19 cellular contexts compared by ENCODE assay signal in genomic region chr6:89054200-89054599, GRCh38. TPM values are rescaled to one million over a fixed set of nuclear protein-coding genes. Genes with fewer than 3 reads are reported as not detected.
DNase-seq lines count a peak whose midpoint lies in the region; ATAC-seq, FAIRE-seq and TF ChIP-seq lines count a peak whose summit lies in the region.
"Had no signal": no experiment of that assay in that cellular context is flagged by ENCODE, and none has a peak within 500 bp of the region (broad histone marks: within the 10 kb centered on the region; RNA-seq: fewer than 3 reads in every experiment).

No MANE protein-coding gene starts in this region.

- TF ChIP-seq CTCF in HepG2 (CRISPR knock-in tag; IDR thresholded peaks at IDR 0.05), result no peak
- no peak for TF ChIP-seq CTCF in right lobe of liver (IDR thresholded peaks at IDR 0.05)
- no peak for TF ChIP-seq CTCF in IMR-90 (conservative IDR thresholded peaks at IDR 0.05; ENCODE audit: low read depth, low read length)
- TF ChIP-seq CTCF in K562 (IDR thresholded peaks at IDR 0.05 in 2 of 3, conservative IDR thresholded peaks at IDR 0.05 in 1 of 3; ENCODE audit: insufficient read depth in 2 of 3, low read depth in 1 of 3, low read length in 3 of 3), result no peak
- TF ChIP-seq CTCF in tibial nerve (IDR thresholded peaks at IDR 0.05), result no peak

- no peak overlapping the region for H4K8ac ChIP-seq in IMR-90 (ENCODE audit: low read depth in 2 of 2, low read length in 2 of 2)

- no peak overlapping the region for H2BK5ac ChIP-seq in IMR-90 (ENCODE audit: low read depth, low read length, poor library complexity, severe bottlenecking)

- no peak overlapping the region for H2BK120ac ChIP-seq in IMR-90 (ENCODE audit: low read depth, low read length)

- H3K4me3 ChIP-seq in HepG2 (replicated peaks in 1 of 3; ENCODE audit: insufficient read depth in 1 of 3, low read depth in 2 of 3, low read length in 3 of 3) (no peak overlapping the region), right lobe of liver (no peak overlapping the region), IMR-90 (ENCODE audit: insufficient read depth, low read depth, low read length) (no peak overlapping the region), K562 (no peak overlapping the region), tibial nerve (no peak overlapping the region)

- no peak overlapping the region for H3K9ac ChIP-seq in HepG2 (ENCODE audit: insufficient read depth, low read depth, low read length)
- H3K9ac ChIP-seq in IMR-90 (ENCODE audit: low read depth, low read length), result no peak overlapping the region
- no peak overlapping the region for H3K9ac ChIP-seq in K562 (ENCODE audit: insufficient read depth in 1 of 2, low read depth in 2 of 2, low read length in 2 of 2)

- H3K4me2 ChIP-seq in HepG2 (ENCODE audit: low read depth, low read length), result no peak overlapping the region
- no peak overlapping the region for H3K4me2 ChIP-seq in IMR-90 (ENCODE audit: low read depth, low read length)
- H3K4me2 ChIP-seq in K562 (ENCODE audit: insufficient read depth, low read length), result no peak overlapping the region

- H3K27me3 ChIP-seq in HepG2 (ENCODE audit: control insufficient read depth in 1 of 2, insufficient read depth in 2 of 2, low read length in 2 of 2) (no peaks in the 10 kb centered on the region), right lobe of liver (no peaks in the 10 kb centered on the region), IMR-90 (ENCODE audit: control insufficient read depth, insufficient read depth, low read length) (0 out of 2 replicates have a peak, but pooled peaks cover 2% of the 10 kb centered on the region), K562 (ENCODE audit: control insufficient read depth in 2 of 2, insufficient read depth in 2 of 2, low read length in 2 of 2) (no peaks in the 10 kb centered on the region), tibial nerve (no peaks in the 10 kb centered on the region)

- no peaks in the 10 kb centered on the region for H3K79me2 ChIP-seq in HepG2 (ENCODE audit: insufficient read depth, low read length)
- no peaks in the 10 kb centered on the region for H3K79me2 ChIP-seq in K562 (ENCODE audit: control insufficient read depth, insufficient read depth, low read length)

- H4K5ac ChIP-seq in IMR-90 (ENCODE audit: low read depth, low read length), result no peak overlapping the region

- no peak overlapping the region for H2BK20ac ChIP-seq in IMR-90 (ENCODE audit: low read depth, low read length)

- H3K9me3 ChIP-seq in HepG2 (ENCODE audit: low read length) (no peaks in the 10 kb centered on the region), right lobe of liver (no peaks in the 10 kb centered on the region), IMR-90 (ENCODE audit: control insufficient read depth, insufficient read depth, low read length) (no peaks in the 10 kb centered on the region), K562 (replicated peaks; ENCODE audit: control insufficient read depth, insufficient read depth, low read depth, low read length) (no peaks in the 10 kb centered on the region; the same call in 1 of the 2 replicates), tibial nerve (no peaks in the 10 kb centered on the region)

- H3K79me1 ChIP-seq in IMR-90 (ENCODE audit: low read depth in 1 of 2, low read length in 2 of 2), result no peaks in the 10 kb centered on the region

- no peak overlapping the region for H3K23ac ChIP-seq in IMR-90 (ENCODE audit: low read depth, low read length)

- intact Hi-C loops in HepG2 (cut with micrococcal nuclease; ENCODE audit: unreplicated experiment), result no loop called here
- intact Hi-C loops in right lobe of liver (cut with DNase I), result no loop called here
- intact Hi-C loops in IMR-90 (cut with micrococcal nuclease), result no loop called here
- intact Hi-C loops in K562 (cut with micrococcal nuclease), result no loop called here

- H4K20me1 ChIP-seq in HepG2 (ENCODE audit: insufficient read depth, low read length) (no peaks in the 10 kb centered on the region), IMR-90 (ENCODE audit: insufficient read depth, low read length) (no peaks in the 10 kb centered on the region), K562 (replicated peaks; ENCODE audit: control insufficient read depth, insufficient read depth, low read length) (no peaks in the 10 kb centered on the region)

- TF ChIP-seq EP300 in HepG2 (IDR thresholded peaks at IDR 0.05; ENCODE audit: low read depth in 2 of 2, low read length in 2 of 2) (no peak), HepG2 (CRISPR knock-in tag; IDR thresholded peaks at IDR 0.05; ENCODE audit: borderline replicate concordance) (no peak), K562 (IDR thresholded peaks at IDR 0.05; ENCODE audit: low read length) (no peak), tibial nerve (IDR thresholded peaks at IDR 0.05) (no peak)

- H3K36me3 ChIP-seq in HepG2 (replicated peaks in 1 of 2; ENCODE audit: control insufficient read depth in 1 of 2, insufficient read depth in 2 of 2, low read length in 2 of 2) (no peaks in the 10 kb centered on the region), right lobe of liver (no peaks in the 10 kb centered on the region), IMR-90 (ENCODE audit: control insufficient read depth, insufficient read depth, low read length) (no peaks in the 10 kb centered on the region), K562 (ENCODE audit: control insufficient read depth, insufficient read depth, low read length) (no peaks in the 10 kb centered on the region), tibial nerve (no peaks in the 10 kb centered on the region)

- CTCF ChIA-PET in HepG2 (lab: Yijun Ruan, JAX; ENCODE audit: low intra/inter-chr PET ratio, low total read pairs), result no interaction called here
- CTCF ChIA-PET in IMR-90 (lab: Yijun Ruan, JAX), result no interaction called here
- CTCF ChIA-PET in K562 (lab: Yijun Ruan, JAX; ENCODE audit: low intra/inter-chr PET ratio), result no interaction called here

- ATAC-seq in HepG2 (no peak), right lobe of liver (no peak), IMR-90 (ENCODE audit: low read depth) (no peak), K562 (no peak)

- in situ Hi-C loops in HepG2 (cut with HindIII; ENCODE audit: extremely low pct_ligation_motif_present, low pct_unique_long_range_greater_than_20kb), result no loop called here
- in situ Hi-C loops in IMR-90 (cut with MboI; ENCODE audit: low sequenced_read_pairs), result no loop called here
- in situ Hi-C loops in K562 (cut with MboI), result no loop called here

- TF ChIP-seq POLR2A in HepG2 (IDR thresholded peaks at IDR 0.05; ENCODE audit: insufficient read depth in 1 of 2, low read depth in 2 of 2, low read length in 2 of 2), result no peak
- no peak for TF ChIP-seq POLR2A in right lobe of liver (IDR thresholded peaks at IDR 0.05)
- no peak for TF ChIP-seq POLR2A in IMR-90 (IDR thresholded peaks at IDR 0.05; ENCODE audit: low read depth, low read length)
- TF ChIP-seq POLR2A in K562 (conservative IDR thresholded peaks at IDR 0.05), result no peak
- TF ChIP-seq POLR2A in tibial nerve (IDR thresholded peaks at IDR 0.05), result no peak
- TF ChIP-seq POLR2A in erythroblast (IDR thresholded peaks at IDR 0.05; ENCODE audit: low read length), result no peak

- dilution Hi-C loops in IMR-90 (cut with HindIII; ENCODE audit: low sequenced_read_pairs, unreplicated experiment), result no loop called here

- H3K4ac ChIP-seq in IMR-90 (ENCODE audit: low read depth, low read length), result no peak overlapping the region

- POLR2A ChIA-PET in HepG2 (lab: Yijun Ruan, JAX) (no interaction called here), IMR-90 (lab: Charles Lee; ENCODE audit: unreplicated experiment) (no interaction called here), K562 (lab: Yijun Ruan, JAX) (interaction anchor here (0.6 kb wide), 1 partner anchor 12 kb away, joined by 3 read pairs; no protein-coding TSS in a partner anchor)

- H3K27ac ChIP-seq in HepG2 (ENCODE audit: extremely low read length, insufficient read depth, low read length) (no peak overlapping the region), right lobe of liver (no peak overlapping the region), IMR-90 (ENCODE audit: insufficient read depth, low read length) (no peak overlapping the region), K562 (ENCODE audit: extremely low read depth, low read depth, low read length) (no peak overlapping the region), tibial nerve (no peak overlapping the region)

- BruUV-seq in HepG2 (replicated peaks; lab: Mats Ljungman, UMichigan) (no TSS peak), IMR-90 (replicated peaks; lab: Mats Ljungman, UMichigan) (no TSS peak), K562 (replicated peaks; lab: Mats Ljungman, UMichigan) (no TSS peak)

- peaks cover 13% of the 10 kb centered on the region; the same call in 1 of the 2 replicates for H3K4me1 ChIP-seq in HepG2 (ENCODE audit: insufficient read depth, low read length)
- peaks cover 0 to 14% (median 6%) of the 10 kb centered on the region in 4 donors for H3K4me1 ChIP-seq in right lobe of liver
- H3K4me1 ChIP-seq in IMR-90 (ENCODE audit: control insufficient read depth, insufficient read depth, low read length), result peaks cover 7% of the 10 kb centered on the region; the same call in 1 of the 2 replicates
- H3K4me1 ChIP-seq in K562 (replicated peaks in 1 of 2; ENCODE audit: control insufficient read depth in 2 of 2, insufficient read depth in 2 of 2, low read length in 2 of 2), result no peaks in the 10 kb centered on the region; a peak in 1 of 5 replicates
- peaks cover 0 to 11% (median 5%) of the 10 kb centered on the region in 4 donors for H3K4me1 ChIP-seq in tibial nerve

- no peak overlapping the region for H3K56ac ChIP-seq in IMR-90 (ENCODE audit: extremely low read depth, insufficient read depth, low read length)

- WGBS in HepG2 (ENCODE audit: low lambda C conversion rate), result 40% methylated on average over 4 of the region's 4 CpGs
- WGBS in right lobe of liver (ENCODE audit: insufficient coverage, low coverage, low lambda C conversion rate, missing lambda C conversion rate), result 93% methylated on average over 4 of the region's 4 CpGs
- WGBS in IMR-90 (ENCODE audit: extremely low coverage in 2 of 2, insufficient read length in 1 of 2), 2 experiments, result no CpG with 5 or more reads among the region's 4 CpGs
- WGBS in K562 (ENCODE audit: insufficient coverage, low coverage, missing lambda C conversion rate), result 11% methylated on average over 4 of the region's 4 CpGs
- 92% methylated on average over 4 of the region's 4 CpGs for WGBS in tibial nerve, 2 donors

- H2AFZ ChIP-seq in HepG2 (ENCODE audit: low read length) (no peak overlapping the region), IMR-90 (replicated peaks; ENCODE audit: low read length, poor library complexity) (no peak overlapping the region), K562 (ENCODE audit: low read depth, low read length) (no peak overlapping the region)

- H4K91ac ChIP-seq in IMR-90 (ENCODE audit: insufficient read depth, low read depth, low read length), result no peak overlapping the region

- H3K9me1 ChIP-seq in IMR-90 (ENCODE audit: insufficient read depth, low read length) (no peaks in the 10 kb centered on the region), K562 (ENCODE audit: control insufficient read depth, insufficient read depth, low read length) (no peaks in the 10 kb centered on the region)

- TF ChIP-seq RAD21 in HepG2 (CRISPR knock-in tag; IDR thresholded peaks at IDR 0.05), result no peak
- no peak for TF ChIP-seq RAD21 in IMR-90 (IDR thresholded peaks at IDR 0.05; ENCODE audit: low read length)
- TF ChIP-seq RAD21 in K562 (CRISPR knock-in tag; conservative IDR thresholded peaks at IDR 0.05 in 1 of 2, IDR thresholded peaks at IDR 0.05 in 1 of 2), result no peak

- H2AK9ac ChIP-seq in IMR-90 (replicated peaks; ENCODE audit: low read depth, low read length, poor library complexity), result no peak overlapping the region

- no peak overlapping the region for H2AK5ac ChIP-seq in IMR-90 (ENCODE audit: low read depth, low read length)

- H3K14ac ChIP-seq in IMR-90 (replicated peaks; ENCODE audit: low read depth, low read length), result no peak overlapping the region

- no peak for DNase-seq in HepG2 (ENCODE audit: low spot score)
- no peak for DNase-seq in right lobe of liver
- DNase-seq in IMR-90, result no peak
- no peak for DNase-seq in K562 (ENCODE audit: extremely low read depth in 1 of 4, low spot score in 3 of 4)
- DNase-seq in tibial nerve (ENCODE audit: low spot score in 2 of 2), result no peak
- no peak for DNase-seq in erythroblast (lab: John Stamatoyannopoulos, UW)
- DNase-seq in NCI-H345 treated with DMSO at 0.1 percent for 48 hours (lab: John Stamatoyannopoulos, UW; ENCODE audit: unreplicated experiment), result no peak
- DNase-seq: 8988T; C1 segment of cervical spinal cord; Calu3; CD4-positive, alpha-beta memory T cell; COR-L47; DMS53; DMS79 treated with DMSO at 0.1 percent for 48 hours; GF-D8; GOT3; H7; HCEC 1CT had no signal

- H2BK15ac ChIP-seq in IMR-90 (ENCODE audit: low read depth, low read length), result no peak overlapping the region

- no peak overlapping the region for H3K18ac ChIP-seq in IMR-90 (ENCODE audit: low read depth, low read length)

- FAIRE-seq in HepG2 (lab: Jason Lieb, UNC) (peak; percentile 18), K562 (lab: Jason Lieb, UNC) (no peak)
- FAIRE-seq: GM12892 had no signal

RNA-seq across cellular contexts. Expression of gene PNRC1, which starts 26.4 kb away (rescaled TPM):
- 31.0 and 36.0 TPM in 2 replicates for total RNA-seq in HepG2 (2016; rRNA removed; fragmentation: Illumina TruSeq; extraction: Trizol)
- total RNA-seq in HepG2 (2016; cell fraction: cytosol; rRNA removed; fragmentation: Illumina TruSeq; extraction: Trizol; ENCODE audit: low read depth), result 57.2 and 58.4 TPM in 2 replicates
- total RNA-seq in HepG2 (2016; cell fraction: insoluble cytoplasmic fraction; rRNA removed; fragmentation: Illumina TruSeq; extraction: Trizol), result 26.3 and 34.2 TPM in 2 replicates
- total RNA-seq in HepG2 (2016; cell fraction: membrane; rRNA removed; fragmentation: Illumina TruSeq; extraction: Trizol), result 91.5 and 98.2 TPM in 2 replicates
- total RNA-seq in HepG2 (2016; cell fraction: nucleus; rRNA removed; fragmentation: Illumina TruSeq; extraction: Trizol), result 38.0 and 44.9 TPM in 2 replicates
- 16.8 and 17.6 TPM in 2 replicates for polyA plus RNA-seq in HepG2 (2011; rRNA removed)
- polyA plus RNA-seq in HepG2 (2011; cell fraction: cytosol; rRNA removed), result 6.9 and 11.3 TPM in 2 replicates
- polyA plus RNA-seq in HepG2 (2011; cell fraction: nucleus; rRNA removed), result 11.1 and 19.2 TPM in 2 replicates
- 109 TPM in 2 replicates for polyA plus RNA-seq in HepG2 (2012)
- polyA plus RNA-seq in HepG2 (2016; cell fraction: cytosol; fragmentation: Illumina TruSeq; extraction: Trizol; ENCODE audit: low read depth), result 35.4 and 35.7 TPM in 2 replicates
- polyA plus RNA-seq in HepG2 (2016; cell fraction: insoluble cytoplasmic fraction; fragmentation: Illumina TruSeq; extraction: Trizol; ENCODE audit: low read depth), result 27.3 and 28.4 TPM in 2 replicates
- 40.5 and 45.9 TPM in 2 replicates for polyA plus RNA-seq in HepG2 (2016; cell fraction: membrane; fragmentation: Illumina TruSeq; extraction: Trizol; ENCODE audit: low read depth)
- 58.0 and 62.1 TPM in 2 replicates for polyA plus RNA-seq in HepG2 (2016; cell fraction: nucleus; fragmentation: Illumina TruSeq; extraction: Trizol; ENCODE audit: insufficient read depth, low read depth)
- 17.7 and 21.3 TPM in 2 replicates for polyA minus RNA-seq in HepG2 (2011; rRNA and poly(A)+ RNA removed; ENCODE audit: low replicate concordance)
- 38.4 and 54.1 TPM in 2 replicates for polyA minus RNA-seq in HepG2 (2011; cell fraction: cytosol; rRNA and poly(A)+ RNA removed)
- 44.4 and 44.5 TPM in 2 replicates for polyA minus RNA-seq in HepG2 (2011; cell fraction: nucleus; rRNA and poly(A)+ RNA removed)
- 100 to 1,000 TPM in 3 of 6 experiments, 10 to 100 TPM in 3; 55.4 to 182 (median 105) TPM for total RNA-seq in right lobe of liver
- 6.5 and 18.3 TPM in 2 replicates for total RNA-seq in IMR-90 (2012; rRNA removed)
- 7.6 and 8.1 TPM in 2 replicates for polyA plus RNA-seq in IMR-90 (2012; rRNA removed)
- 4.4 and 6.0 TPM in 2 replicates for polyA plus RNA-seq in IMR-90 (2012; cell fraction: cytosol; rRNA removed)
- polyA plus RNA-seq in IMR-90 (2012; cell fraction: nucleus; rRNA removed; ENCODE audit: low replicate concordance), result 4.8 and 12.4 TPM in 2 replicates
- 9.7 and 21.6 TPM in 2 replicates for total RNA-seq in K562 (2011; cell fraction: chromatin; rRNA removed; ENCODE audit: low replicate concordance)
- total RNA-seq in K562 (2011; cell fraction: nucleolus; rRNA removed), result 8.5 and 8.7 TPM in 2 replicates
- total RNA-seq in K562 (2011; cell fraction: nucleoplasm; rRNA removed), result 14.9 and 27.6 TPM in 2 replicates
- 5.4 and 6.3 TPM in 2 replicates for total RNA-seq in K562 (2014; rRNA removed)
- 7.4 and 8.1 TPM in 2 replicates for total RNA-seq in K562 (2014; rRNA removed; fragmentation: Illumina TruSeq; extraction: Trizol)
- 5.9 and 6.6 TPM in 2 replicates for total RNA-seq in K562 (2015; rRNA removed; fragmentation: Illumina TruSeq; extraction: Trizol)
- 10.3 and 10.8 TPM in 2 replicates for total RNA-seq in K562 (2021)
- polyA plus RNA-seq in K562 (2011; rRNA removed), result 7.7 and 9.6 TPM in 2 replicates
- polyA plus RNA-seq in K562 (2011; cell fraction: cytosol; rRNA removed), result 2.0 and 4.8 TPM in 2 replicates
- polyA plus RNA-seq in K562 (2011; cell fraction: nucleus; rRNA removed), result 6.6 and 11.5 TPM in 2 replicates
- polyA plus RNA-seq in K562 (2012), result 8.5 and 17.0 TPM in 2 replicates
- 6.5 and 6.6 TPM in 2 replicates for polyA plus RNA-seq in K562 (2014; fragmentation: Illumina TruSeq; extraction: Trizol)
- 1 to 10 TPM; 1.2 to 1.8 TPM for polyA plus RNA-seq in K562 (2014; fragmentation: Nextera tagmentation; extraction: Ambion mirVana)
- polyA plus RNA-seq in K562 (2014; rRNA removed), result 2.5 and 4.0 TPM in 2 replicates
- polyA minus RNA-seq in K562 (2011; rRNA and poly(A)+ RNA removed), result 6.5 and 11.2 TPM in 2 replicates
- polyA minus RNA-seq in K562 (2011; cell fraction: cytosol; rRNA and poly(A)+ RNA removed), result 9.5 and 9.6 TPM in 2 replicates
- 5.5 and 14.7 TPM in 2 replicates for polyA minus RNA-seq in K562 (2011; cell fraction: nucleus; rRNA and poly(A)+ RNA removed)
- total RNA-seq in tibial nerve, result 100 to 1,000 TPM; 220 to 264 (median 247) TPM

Comparison
In these comparisons a context has a peak if more than half of its experiments do, and no peak if none do; other contexts are left out.
1. Of the 241 proteins assayed by ChIP-seq in both HepG2 and K562: peak only in HepG2: none; only in K562: MAFG; in both: MAFF and MAFK; in neither: 237; mixed calls (peak in some experiments, not most) for 1.